Comparison of ENCODE assay signal across 8 cellular contexts in genomic region chr10:55631071-55631654, GRCh38.
DNase-seq lines count a peak whose midpoint lies in the region; ATAC-seq and TF ChIP-seq lines count a peak whose summit lies in the region.

No MANE protein-coding gene starts in this region.

- H3K36me3 ChIP-seq in SK-N-MC (ENCODE audit: insufficient read depth, low read length), result no peaks in the 10 kb centered on the region
- no peaks in the 10 kb centered on the region for H3K36me3 ChIP-seq in esophagus squamous epithelium
- H3K36me3 ChIP-seq in mucosa of stomach (ENCODE audit: control insufficient read depth, insufficient read depth, low read length), result no peaks in the 10 kb centered on the region
- no peaks in the 10 kb centered on the region for H3K36me3 ChIP-seq in vagina

- TF ChIP-seq POLR2A in esophagus squamous epithelium (IDR thresholded peaks at IDR 0.05), result no peak
- no peak for TF ChIP-seq POLR2A in vagina (IDR thresholded peaks at IDR 0.05)

- peaks cover 0 to 12% (median 4%) of the 10 kb centered on the region in 3 donors for H3K36me3 Mint-ChIP-seq in naive thymus-derived CD8-positive, alpha-beta T cell

- H3K4me3 ChIP-seq in SK-N-MC (peak overlapping the region; percentile 74), esophagus squamous epithelium (peak overlapping the region; percentile 21 to 65 (median 44)), mucosa of stomach (ENCODE audit: low read length) (peak overlapping the region; percentile 25), vagina (peak overlapping the region; percentile 29 to 36)

- TF ChIP-seq CTCF in esophagus squamous epithelium (IDR thresholded peaks at IDR 0.05), result peak in 5 of 6 experiments; percentile 23 to 58 (median 31)
- peak in 1 of 3 experiments; percentile 22 for TF ChIP-seq CTCF in vagina (IDR thresholded peaks at IDR 0.05)

- intact Hi-C loops in esophagus squamous epithelium (cut with DNase I), result no loop called here
- intact Hi-C loops in vagina (cut with DNase I), result no loop called here

- H3K4me1 ChIP-seq in esophagus squamous epithelium (peaks cover 0 to 34% (median 0%) of the 10 kb centered on the region in 3 donors), mucosa of stomach (ENCODE audit: control insufficient read depth, insufficient read depth, low read length) (peaks cover 8% of the 10 kb centered on the region), vagina (peaks cover 18% of the 10 kb centered on the region)

- peak overlapping the region in 1 of 10 donors; percentile 29 for H3K4me3 Mint-ChIP-seq in naive thymus-derived CD8-positive, alpha-beta T cell

- peaks cover 0 to 2% (median under 1%) of the 10 kb centered on the region in 4 donors for H3K4me1 Mint-ChIP-seq in naive thymus-derived CD8-positive, alpha-beta T cell

- H3K27ac ChIP-seq in SK-N-MC (no peak overlapping the region), esophagus squamous epithelium (no peak overlapping the region), vagina (no peak overlapping the region)

- H3K9ac ChIP-seq in SK-N-MC (ENCODE audit: insufficient read length) (no peak overlapping the region), mucosa of stomach (ENCODE audit: low read length) (peak overlapping the region; percentile 28)

- DNase-seq in DMS153 treated with DMSO at 0.1 percent for 48 hours (lab: John Stamatoyannopoulos, UW; ENCODE audit: unreplicated experiment) (peak; percentile 94), HK-2 (ENCODE audit: unreplicated experiment) (peak; percentile 90), SK-N-MC (ENCODE audit: low read depth, low spot score) (no peak), esophagus squamous epithelium (lab: John Stamatoyannopoulos, UW) (no peak), vagina (ENCODE audit: extremely low spot score in 2 of 2) (no peak)
- DNase-seq in naive thymus-derived CD8-positive, alpha-beta T cell, result no peak

- H3K27ac Mint-ChIP-seq in naive thymus-derived CD8-positive, alpha-beta T cell, result no peak overlapping the region

- H3K27me3 ChIP-seq in esophagus squamous epithelium (peaks cover 0 to 7% (median 0%) of the 10 kb centered on the region in 4 donors), mucosa of stomach (ENCODE audit: control insufficient read depth, insufficient read depth, low read length) (peaks cover 31% of the 10 kb centered on the region), vagina (no peaks in the 10 kb centered on the region)

- peaks cover 0 to 19% (median 8%) of the 10 kb centered on the region in 9 donors for H3K9me3 Mint-ChIP-seq in naive thymus-derived CD8-positive, alpha-beta T cell

- 3 to 17% methylated on average over 1 to 6 of the region's 49 CpGs for WGBS in esophagus squamous epithelium, 2 donors

- POLR2A ChIA-PET in naive thymus-derived CD8-positive, alpha-beta T cell (lab: Charles Lee), result no interaction called here

- H3K27me3 Mint-ChIP-seq in naive thymus-derived CD8-positive, alpha-beta T cell, result peaks cover 10 to 41% (median 35%) of the 10 kb centered on the region in 5 donors

- H3K9me3 ChIP-seq in SK-N-MC (ENCODE audit: low read depth, low read length) (no peaks in the 10 kb centered on the region), esophagus squamous epithelium (no peaks in the 10 kb centered on the region), mucosa of stomach (ENCODE audit: control insufficient read depth, low read length) (no peaks in the 10 kb centered on the region), vagina (no peaks in the 10 kb centered on the region)

- peak; percentile 91 for ATAC-seq in GM21390 (IDR thresholded peaks at IDR 0.05; ENCODE audit: unreplicated experiment)
- ATAC-seq in naive thymus-derived CD8-positive, alpha-beta T cell, result no peak

Comparison
In these comparisons a context has a peak if more than half of its experiments do, and no peak if none do; other contexts are left out.
1. DNase-seq: peak in DMS153 treated with DMSO at 0.1 percent for 48 hours (single experiment) and HK-2 (single experiment); none in SK-N-MC (single experiment), esophagus squamous epithelium (single experiment), vagina (0 of 2) and naive thymus-derived CD8-positive, alpha-beta T cell (0 of 10).
2. Peak in every context shown above with its lines, with median percentiles within 50 percentile points of each other: H3K4me3 ChIP-seq.